Comparison of ENCODE assay signal across 2 cellular contexts in genomic region chr11:4543561-4543960, GRCh38.
TF ChIP-seq lines count a peak whose summit lies in the region.

No MANE protein-coding gene starts in this region.

TF ChIP-seq in A549, 52 proteins besides CTCF, POLR2A, EP300 and RAD21:
- no peak for TF ChIP-seq CBX2 (IDR thresholded peaks at IDR 0.05; ENCODE audit: borderline replicate concordance, low read depth)
- TF ChIP-seq RFX5 (IDR thresholded peaks at IDR 0.05) = no peak
- TF ChIP-seq MAFK (IDR thresholded peaks at IDR 0.05; ENCODE audit: partially characterized antibody) = peak; percentile 66

TF ChIP-seq in endothelial cell of umbilical vein, 7 proteins besides CTCF, POLR2A, EP300 and RAD21:
- TF ChIP-seq EZH2 (IDR thresholded peaks at IDR 0.05; ENCODE audit: borderline replicate concordance, low read depth, low read length, severe bottlenecking) (no peak), GATA2 (IDR thresholded peaks at IDR 0.05; ENCODE audit: insufficient read depth, insufficient read length, low read depth, low read length) (no peak), MAX (IDR thresholded peaks at IDR 0.05; ENCODE audit: insufficient read depth, insufficient read length) (no peak), FOS (IDR thresholded peaks at IDR 0.05; ENCODE audit: borderline replicate concordance, insufficient read depth, low read length) (peak; percentile 64), JUN (IDR thresholded peaks at IDR 0.05; ENCODE audit: borderline replicate concordance, insufficient read depth, insufficient read length, low read depth) (no peak), MYC (IDR thresholded peaks at IDR 0.05; ENCODE audit: low read depth, low read length) (no peak)
